ENCODE assay signal across 8 cellular contexts in genomic region chr1:180503274-180503862, GRCh38. TPM values are rescaled to one million over a fixed set of nuclear protein-coding genes. Genes with fewer than 3 reads are reported as not detected.
DNase-seq lines count a peak whose midpoint lies in the region; ATAC-seq and TF ChIP-seq lines count a peak whose summit lies in the region.

No MANE protein-coding gene starts in this region.

- DNase-seq in ACHN (peak; percentile 58), NCI-H226 (peak; percentile 5), brain microvascular endothelial cell (no peak), right lobe of liver (no peak), tibial nerve (ENCODE audit: low spot score in 2 of 2) (no peak)
- no peak for DNase-seq in stimulated activated CD8-positive, alpha-beta memory T cell treated with anti-CD3 and anti-CD28 coated beads, Interleukin-4, amount 100 ng/mL, for 48 hours

- intact Hi-C loops in right lobe of liver (cut with DNase I), result no loop called here

- peaks cover 0 to 7% (median 2%) of the 10 kb centered on the region in 4 donors for H3K4me1 ChIP-seq in right lobe of liver
- peaks cover 0 to 52% (median 18%) of the 10 kb centered on the region in 4 donors for H3K4me1 ChIP-seq in tibial nerve

- no peaks in the 10 kb centered on the region for H3K36me3 ChIP-seq in brain microvascular endothelial cell (replicated peaks)
- no peaks in the 10 kb centered on the region for H3K36me3 ChIP-seq in right lobe of liver
- H3K36me3 ChIP-seq in tibial nerve, result no peaks in the 10 kb centered on the region

- no peak for TF ChIP-seq EP300 in tibial nerve (IDR thresholded peaks at IDR 0.05)

- no peaks in the 10 kb centered on the region for H3K9me3 ChIP-seq in right lobe of liver
- H3K9me3 ChIP-seq in tibial nerve, result no peaks in the 10 kb centered on the region

- TF ChIP-seq POLR2A in right lobe of liver (IDR thresholded peaks at IDR 0.05) (no peak), tibial nerve (IDR thresholded peaks at IDR 0.05) (no peak)

- H3K27me3 ChIP-seq in brain microvascular endothelial cell (replicated peaks) (no peaks in the 10 kb centered on the region), right lobe of liver (no peaks in the 10 kb centered on the region), tibial nerve (no peaks in the 10 kb centered on the region)

- WGBS in right lobe of liver (ENCODE audit: insufficient coverage, low coverage, low lambda C conversion rate, missing lambda C conversion rate), result 24% methylated on average over 8 of the region's 8 CpGs
- WGBS in tibial nerve, 2 donors, result 21 to 22% methylated on average over 8 of the region's 8 CpGs

- peak; percentile 4 for ATAC-seq in GM19438 (IDR thresholded peaks at IDR 0.05; ENCODE audit: low read depth, unreplicated experiment)
- ATAC-seq in right lobe of liver, result peak; percentile 4 to 18 (median 15)
- ATAC-seq in GM21737 (IDR thresholded peaks at IDR 0.05; ENCODE audit: unreplicated experiment), result no peak

- H3K4me3 ChIP-seq in brain microvascular endothelial cell (ENCODE audit: low read depth, low read length) (peak overlapping the region; percentile 96), right lobe of liver (peak overlapping the region; percentile 76 to 90 (median 90)), tibial nerve (peak overlapping the region; percentile 91 to 94 (median 92))

- peak overlapping the region; percentile 91 for H3K27ac ChIP-seq in brain microvascular endothelial cell
- peak overlapping the region; percentile 80 to 91 (median 91) for H3K27ac ChIP-seq in right lobe of liver
- H3K27ac ChIP-seq in tibial nerve, result peak overlapping the region; percentile 88 to 96 (median 94)

- no peak for TF ChIP-seq CTCF in brain microvascular endothelial cell (IDR thresholded peaks at IDR 0.05; ENCODE audit: low read depth, low read length, missing control alignments)
- no peak for TF ChIP-seq CTCF in right lobe of liver (IDR thresholded peaks at IDR 0.05)
- TF ChIP-seq CTCF in tibial nerve (IDR thresholded peaks at IDR 0.05), result no peak

- in situ Hi-C loops in ACHN (cut with HindIII; ENCODE audit: low pct_ligation_motif_present, low pct_unique_long_range_greater_than_20kb, low sequenced_read_pairs) (no loop called here), brain microvascular endothelial cell (cut with HindIII; ENCODE audit: low pct_ligation_motif_present, low sequenced_read_pairs) (loop anchor here (25.0 kb wide), 2 partner anchors 359 to 659 kb away; no protein-coding TSS in a partner anchor)

RNA-seq across cellular contexts. Expression of gene ACBD6, which starts 1.0 kb away (rescaled TPM):
- total RNA-seq in right lobe of liver (10 to 100 TPM in 4 of 6 experiments, 1 to 10 TPM in 2; 9.5 to 18.9 (median 11.5) TPM), tibial nerve (10 to 100 TPM; 55.7 to 61.8 (median 57.2) TPM)

RNA-seq across cellular contexts. Expression of gene OVAAL, which starts 55.4 kb away (rescaled TPM):
- total RNA-seq in right lobe of liver (not detected), tibial nerve (not detected)

Comparison
In these comparisons a context has a peak if more than half of its experiments do, and no peak if none do; other contexts are left out.
1. DNase-seq: peak in ACHN (single experiment) and NCI-H226 (single experiment); none in brain microvascular endothelial cell (single experiment), right lobe of liver (0 of 3), tibial nerve (0 of 2) and stimulated activated CD8-positive, alpha-beta memory T cell treated with anti-CD3 and anti-CD28 coated beads, Interleukin-4, amount 100 ng/mL, for 48 hours (single experiment).
2. Peak in every context shown above with its lines, with median percentiles within 50 percentile points of each other: H3K27ac ChIP-seq and H3K4me3 ChIP-seq.